Comparison of ENCODE assay signal across 8 cellular contexts in genomic region chr17:30970757-30971567, GRCh38. TPM values are rescaled to one million over a fixed set of nuclear protein-coding genes. Genes with fewer than 3 reads are reported as not detected.
A peak's percentile ranks its signal among the peaks of the same experiment; 100 is the strongest.
DNase-seq lines count a peak whose midpoint lies in the region; ATAC-seq and TF ChIP-seq lines count a peak whose summit lies in the region.

RNF135 (plus strand) TSS chr17:30971039; CDS start chr17:30971074, 35 bp downstream.

- ATAC-seq in GM18907 (IDR thresholded peaks at IDR 0.05; ENCODE audit: unreplicated experiment) (peak; percentile 66), HG03342 (IDR thresholded peaks at IDR 0.05; ENCODE audit: unreplicated experiment) (peak; percentile 43)
- peak; percentile 84 to 87 for ATAC-seq in naive thymus-derived CD8-positive, alpha-beta T cell
- ATAC-seq in stimulated activated naive CD8-positive, alpha-beta T cell treated with anti-CD3 and anti-CD28 coated beads, Interleukin-15, amount 100 ng/mL, for 72 hours: peak; percentile 91

- H3K36me3 Mint-ChIP-seq in activated T-helper 2 cell treated with anti-CD3 and anti-CD28 coated beads, Interferon-gamma antibody, Interleukin-2, Interleukin-4, amounts not matched to agents 10 μg/mL and 5 μg/mL and 100 μg/mL, durations not matched to agents 14 hours and 24 hours and 36 hours (ENCODE audit: low read depth): peaks cover 29% of the 10 kb centered on the region
- H3K36me3 Mint-ChIP-seq in naive thymus-derived CD8-positive, alpha-beta T cell: peaks cover 4 to 10% (median 6%) of the 10 kb centered on the region in 3 donors

- intact Hi-C loops in activated T-helper 2 cell treated with anti-CD3 and anti-CD28 coated beads, Interferon-gamma antibody, Interleukin-2, Interleukin-4, amounts not matched to agents 10 μg/mL and 5 μg/mL and 100 μg/mL, durations not matched to agents 14 hours and 24 hours and 36 hours (cut with micrococcal nuclease): loop anchor here (5.0 kb wide), 1 partner anchor 64 kb away; the partner anchor contains the start of gene TEFM

- peak within 1 kb of the TSS; percentile 79 for H3K4me3 ChIP-seq in fibroblast of mammary gland (ENCODE audit: control insufficient read depth, low read depth, low read length)

- TF ChIP-seq CTCF in AG09319 (IDR thresholded peaks at IDR 0.05; ENCODE audit: low read depth, low read length): no peak; the same call in 1 of the 2 replicates
- TF ChIP-seq CTCF in fibroblast of mammary gland (conservative IDR thresholded peaks at IDR 0.05; ENCODE audit: control insufficient read depth, insufficient read depth, low read depth, low read length): no peak

- H3K27me3 Mint-ChIP-seq in activated T-helper 2 cell treated with anti-CD3 and anti-CD28 coated beads, Interferon-gamma antibody, Interleukin-2, Interleukin-4, amounts not matched to agents 10 μg/mL and 5 μg/mL and 100 μg/mL, durations not matched to agents 14 hours and 24 hours and 36 hours (ENCODE audit: low read depth): no peaks in the 10 kb centered on the region
- H3K27me3 Mint-ChIP-seq in naive thymus-derived CD8-positive, alpha-beta T cell: peaks cover 5 to 33% (median 12%) of the 10 kb centered on the region in 5 donors
- H3K27me3 Mint-ChIP-seq in stimulated activated naive CD8-positive, alpha-beta T cell treated with anti-CD3 and anti-CD28 coated beads, Interleukin-15, amount 100 ng/mL, for 72 hours: peaks cover 19% of the 10 kb centered on the region

- POLR2A ChIA-PET in naive thymus-derived CD8-positive, alpha-beta T cell (lab: Charles Lee): interaction anchor here (1.3 kb wide), 1 partner anchor 37 kb away, joined by 6 read pairs; no protein-coding TSS in a partner anchor

- H3K27ac Mint-ChIP-seq in activated T-helper 2 cell treated with anti-CD3 and anti-CD28 coated beads, Interferon-gamma antibody, Interleukin-2, Interleukin-4, amounts not matched to agents 10 μg/mL and 5 μg/mL and 100 μg/mL, durations not matched to agents 14 hours and 24 hours and 36 hours: peak within 1 kb of the TSS; percentile 96
- peak within 1 kb of the TSS; percentile 13 to 92 (median 86) for H3K27ac Mint-ChIP-seq in naive thymus-derived CD8-positive, alpha-beta T cell
- peak within 1 kb of the TSS; percentile 93 to 100 for H3K27ac Mint-ChIP-seq in stimulated activated naive CD8-positive, alpha-beta T cell treated with anti-CD3 and anti-CD28 coated beads, Interleukin-15, amount 100 ng/mL, for 72 hours

- peak; percentile 72 for DNase-seq in AG09319 (ENCODE audit: extremely low read depth, low read depth)
- DNase-seq in OCI-M1 (lab: John Stamatoyannopoulos, UW): peak; percentile 85
- peak; percentile 64 for DNase-seq in activated T-helper 2 cell treated with anti-CD3 and anti-CD28 coated beads, Interferon-gamma antibody, Interleukin-2, Interleukin-4, amounts not matched to agents 10 μg/mL and 5 μg/mL and 100 μg/mL, durations not matched to agents 14 hours and 24 hours and 36 hours (ENCODE audit: low spot score)
- peak; percentile 83 for DNase-seq in fibroblast of mammary gland (ENCODE audit: low read depth)
- DNase-seq in naive thymus-derived CD8-positive, alpha-beta T cell: peak; percentile 19 to 66 (median 45)
- peak; percentile 74 to 75 for DNase-seq in stimulated activated naive CD8-positive, alpha-beta T cell treated with anti-CD3 and anti-CD28 coated beads, Interleukin-15, amount 100 ng/mL, for 72 hours

- peaks cover 27% of the 10 kb centered on the region for H3K4me1 Mint-ChIP-seq in activated T-helper 2 cell treated with anti-CD3 and anti-CD28 coated beads, Interferon-gamma antibody, Interleukin-2, Interleukin-4, amounts not matched to agents 10 μg/mL and 5 μg/mL and 100 μg/mL, durations not matched to agents 14 hours and 24 hours and 36 hours (ENCODE audit: low read depth)
- H3K4me1 Mint-ChIP-seq in naive thymus-derived CD8-positive, alpha-beta T cell: peaks cover 7 to 55% (median 28%) of the 10 kb centered on the region in 4 donors
- H3K4me1 Mint-ChIP-seq in stimulated activated naive CD8-positive, alpha-beta T cell treated with anti-CD3 and anti-CD28 coated beads, Interleukin-15, amount 100 ng/mL, for 72 hours: peaks cover 39% of the 10 kb centered on the region

- H3K4me3 Mint-ChIP-seq in activated T-helper 2 cell treated with anti-CD3 and anti-CD28 coated beads, Interferon-gamma antibody, Interleukin-2, Interleukin-4, amounts not matched to agents 10 μg/mL and 5 μg/mL and 100 μg/mL, durations not matched to agents 14 hours and 24 hours and 36 hours (ENCODE audit: low read depth): peak within 1 kb of the TSS; percentile 97
- peak within 1 kb of the TSS; percentile 90 to 97 (median 95) for H3K4me3 Mint-ChIP-seq in naive thymus-derived CD8-positive, alpha-beta T cell
- H3K4me3 Mint-ChIP-seq in stimulated activated naive CD8-positive, alpha-beta T cell treated with anti-CD3 and anti-CD28 coated beads, Interleukin-15, amount 100 ng/mL, for 72 hours: peak within 1 kb of the TSS; percentile 95 to 100

- H3K9me3 Mint-ChIP-seq in activated T-helper 2 cell treated with anti-CD3 and anti-CD28 coated beads, Interferon-gamma antibody, Interleukin-2, Interleukin-4, amounts not matched to agents 10 μg/mL and 5 μg/mL and 100 μg/mL, durations not matched to agents 14 hours and 24 hours and 36 hours: no peaks in the 10 kb centered on the region
- H3K9me3 Mint-ChIP-seq in naive thymus-derived CD8-positive, alpha-beta T cell: peaks cover 0 to 3% (median 0%) of the 10 kb centered on the region in 9 donors
- peaks cover 0 to 5% of the 10 kb centered on the region in 2 donors for H3K9me3 Mint-ChIP-seq in stimulated activated naive CD8-positive, alpha-beta T cell treated with anti-CD3 and anti-CD28 coated beads, Interleukin-15, amount 100 ng/mL, for 72 hours

RNA-seq across cellular contexts. Expression of gene RNF135, which starts in this region (rescaled TPM):
- total RNA-seq in activated T-helper 2 cell treated with anti-CD3 and anti-CD28 coated beads, Interferon-gamma antibody, Interleukin-2, Interleukin-4, amounts not matched to agents 10 μg/mL and 5 μg/mL and 100 μg/mL, durations not matched to agents 14 hours and 24 hours and 36 hours: 9.2 and 10.5 TPM in 2 replicates
- total RNA-seq in naive thymus-derived CD8-positive, alpha-beta T cell: 1 to 10 TPM; 3.1 to 4.6 TPM
- 1 to 10 TPM; 2.9 to 5.4 (median 3.3) TPM for polyA plus RNA-seq in naive thymus-derived CD8-positive, alpha-beta T cell

Comparison
In these comparisons a context has a peak if more than half of its experiments do, and no peak if none do; other contexts are left out.
1. Peak in every context shown above with its lines: DNase-seq, ATAC-seq and H3K4me3 ChIP-seq.